In the genomic region with DNA sequence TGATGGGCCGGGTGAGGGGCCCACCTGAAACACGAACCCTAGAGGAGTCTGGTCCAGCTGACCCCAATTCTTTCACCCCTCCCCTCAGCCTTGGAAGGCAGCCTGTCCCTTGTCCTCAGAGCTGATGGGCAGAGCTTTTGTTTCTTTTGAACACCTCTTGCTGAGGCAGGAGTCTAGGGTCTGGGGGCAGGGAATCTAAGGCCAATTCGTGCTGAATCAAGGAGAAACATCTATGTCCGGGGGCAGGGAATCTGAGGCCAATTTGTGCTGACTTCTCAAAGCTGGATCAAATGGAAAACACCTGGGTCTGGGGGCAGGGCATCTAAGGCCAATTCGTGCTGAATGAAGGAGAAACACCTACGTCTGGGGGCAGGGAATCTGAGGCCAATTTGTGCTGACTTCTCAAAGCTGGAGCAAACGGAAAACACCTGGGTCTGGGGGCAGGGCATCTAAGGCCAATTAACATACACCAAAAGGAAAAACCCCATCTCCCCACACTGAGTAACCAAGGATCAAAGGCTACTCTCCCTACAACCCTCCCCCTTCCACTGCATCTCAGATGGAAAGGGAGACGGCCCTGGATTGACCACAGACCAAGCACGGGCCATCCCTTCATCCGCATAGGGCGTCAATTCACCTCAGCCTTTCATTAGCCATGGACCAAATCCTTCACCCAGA, we compare ENCODE assay signal across 11 cellular contexts. TPM values are rescaled to one million over a fixed set of nuclear protein-coding genes. Genes with fewer than 3 reads are reported as not detected.
"Had no signal": no experiment of that assay in that cellular context is flagged by ENCODE, and none has a peak within 500 bp of the region (broad histone marks: within the 10 kb centered on the region; RNA-seq: fewer than 3 reads in every experiment).

No MANE protein-coding gene starts in this region.

RNA-seq across cellular contexts. Expression of a gene that starts 21.7 kb away (rescaled TPM):
- total RNA-seq: dermis blood vessel endothelial cell, endothelial cell of umbilical vein, fibroblast of lung, foreskin keratinocyte, lung microvascular endothelial cell, mesothelial cell of epicardium, occipital lobe, renal cortical epithelial cell had no signal
- polyA plus RNA-seq: endothelial cell of umbilical vein, fibroblast of lung, foreskin keratinocyte had no signal

RNA-seq across cellular contexts. Expression of a gene that starts 49.3 kb away (rescaled TPM):
- total RNA-seq: dermis blood vessel endothelial cell, endothelial cell of umbilical vein, epithelial cell of proximal tubule, fibroblast of lung, lung microvascular endothelial cell, renal cortical epithelial cell, skeletal muscle tissue had no signal
- polyA plus RNA-seq: endothelial cell of umbilical vein, fibroblast of lung, hepatocyte had no signal
